22 cellular contexts compared by ENCODE assay signal in genomic region chr15:62570405-62570783, GRCh38.
DNase-seq lines count a peak whose midpoint lies in the region; ATAC-seq and TF ChIP-seq lines count a peak whose summit lies in the region.
"Had no signal": no experiment of that assay in that cellular context is flagged by ENCODE, and none has a peak within 500 bp of the region (broad histone marks: within the 10 kb centered on the region; RNA-seq: fewer than 3 reads in every experiment).

No MANE protein-coding gene starts in this region.

- H3F3A ChIP-seq in smooth muscle cell (ENCODE audit: low read depth) = peaks cover 13% of the 10 kb centered on the region

- H3K4me1 ChIP-seq in colonic mucosa (peaks cover 6% of the 10 kb centered on the region), mesenchymal stem cell (ENCODE audit: control insufficient read depth, insufficient read depth, low read depth, low read length) (peaks cover 17% of the 10 kb centered on the region), smooth muscle cell (ENCODE audit: low read depth) (peaks cover 6% of the 10 kb centered on the region)
- H3K4me1 ChIP-seq in effector memory CD4-positive, alpha-beta T cell (ENCODE audit: control insufficient read depth, insufficient read depth, low read length, poor library complexity, severe bottlenecking) = no peaks in the 10 kb centered on the region

- no peak overlapping the region for H3K27ac Mint-ChIP-seq in Calu3 (ENCODE audit: unreplicated experiment)
- H3K27ac Mint-ChIP-seq: activated CD8-positive, alpha-beta T cell treated with anti-CD3 and anti-CD28 coated beads, Interleukin-2, amount 10 ng/mL, durations not matched to agents 7 days and 5 days; activated naive CD8-positive, alpha-beta T cell treated with anti-CD3 and anti-CD28 coated beads, Interleukin-2, amount 50 U/mL, for 24 hours; progenitor cell of endocrine pancreas; T-cell had no signal

- H3K36me3 ChIP-seq in colonic mucosa = no peaks in the 10 kb centered on the region
- H3K36me3 ChIP-seq in mesenchymal stem cell (ENCODE audit: control insufficient read depth in 1 of 2, insufficient read depth in 2 of 2, low read depth in 1 of 2, low read length in 2 of 2) = peaks cover 0 to 6% of the 10 kb centered on the region in 2 experiments
- H3K36me3 ChIP-seq in smooth muscle cell (ENCODE audit: low read depth) = no peaks in the 10 kb centered on the region
- H3K36me3 ChIP-seq in effector memory CD4-positive, alpha-beta T cell (ENCODE audit: control insufficient read depth, insufficient read depth, low read length) = no peaks in the 10 kb centered on the region

- DNase-seq in Calu3 = no peak
- no peak for DNase-seq in colonic mucosa
- no peak for DNase-seq in mesenchymal stem cell
- no peak for DNase-seq in smooth muscle cell (lab: John Stamatoyannopoulos, UW; ENCODE audit: unreplicated experiment)
- no peak for DNase-seq in kidney tubule cell (ENCODE audit: low spot score)
- no peak for DNase-seq in ACHN
- no peak for DNase-seq in effector memory CD4-positive, alpha-beta T cell
- DNase-seq: activated CD8-positive, alpha-beta T cell treated with anti-CD3 and anti-CD28 coated beads, Interleukin-2, amount 10 ng/mL, durations not matched to agents 7 days and 5 days; activated gamma-delta T cell treated with Interleukin-2 at 50 U/mL for 16 hours; activated naive CD8-positive, alpha-beta T cell treated with anti-CD3 and anti-CD28 coated beads, Interleukin-2, amount 50 U/mL, for 24 hours; activated T-cell treated with anti-CD3 and anti-CD28 coated beads for 4 hours; effector CD8-positive, alpha-beta T cell; erythroblast; foreskin melanocyte; NCI-H446; stimulated activated CD4-positive, alpha-beta T cell treated with anti-CD3 and anti-CD28 coated beads, Interleukin-2, amount 100 ng/mL, for 24 hours; T-cell had no signal

- no peak overlapping the region for H2BK5ac ChIP-seq in mesenchymal stem cell (ENCODE audit: low read depth, low read length, poor library complexity, severe bottlenecking)

- no peak overlapping the region for H3K14ac ChIP-seq in mesenchymal stem cell (ENCODE audit: low read length in 2 of 2)

- no peak overlapping the region for H3K23ac ChIP-seq in mesenchymal stem cell (ENCODE audit: low read length in 2 of 2)

- CTCF ChIA-PET in Calu3 (lab: Charles Lee) = interaction anchor here (1.2 kb wide), 1 partner anchor 21 kb away, joined by 3 read pairs; no protein-coding TSS in a partner anchor

- H3K4ac ChIP-seq in mesenchymal stem cell (ENCODE audit: low read depth in 1 of 2, low read length in 2 of 2) = no peak overlapping the region

- peaks cover 58% of the 10 kb centered on the region for H3K27me3 Mint-ChIP-seq in Calu3 (ENCODE audit: unreplicated experiment)
- H3K27me3 Mint-ChIP-seq: brain had no signal

- H3K4me2 ChIP-seq in mesenchymal stem cell (ENCODE audit: low read length, poor library complexity, severe bottlenecking) = no peak overlapping the region
- H3K4me2 ChIP-seq in smooth muscle cell = peak overlapping the region; percentile 71

- peaks cover 22% of the 10 kb centered on the region for H3K79me1 ChIP-seq in mesenchymal stem cell (replicated peaks; ENCODE audit: low read length, poor library complexity, severe bottlenecking)

- no peak overlapping the region for H2BK15ac ChIP-seq in mesenchymal stem cell (ENCODE audit: low read depth, poor library complexity, severe bottlenecking)

- H3K27me3 ChIP-seq in colonic mucosa (no peaks in the 10 kb centered on the region), mesenchymal stem cell (ENCODE audit: control insufficient read depth in 1 of 2, insufficient read depth in 1 of 2, low read length in 2 of 2) (no peaks in the 10 kb centered on the region), smooth muscle cell (ENCODE audit: low read depth) (no peaks in the 10 kb centered on the region)
- H3K27me3 ChIP-seq in effector memory CD4-positive, alpha-beta T cell (replicated peaks; ENCODE audit: control insufficient read depth, insufficient read depth, low read length, poor library complexity, severe bottlenecking) = no peaks in the 10 kb centered on the region

- H2BK12ac ChIP-seq in mesenchymal stem cell (ENCODE audit: low read length in 2 of 2) = no peak overlapping the region

- intact Hi-C loops in Calu3 (cut with micrococcal nuclease; ENCODE audit: unreplicated experiment) (no loop called here), colonic mucosa (cut with DNase I) (no loop called here)

- in situ Hi-C loops in ACHN (cut with HindIII; ENCODE audit: low pct_ligation_motif_present, low pct_unique_long_range_greater_than_20kb, low sequenced_read_pairs) = no loop called here

- no peak overlapping the region for H4K8ac ChIP-seq in mesenchymal stem cell (ENCODE audit: low read length)

- BruUV-seq in Calu3 (replicated peaks; lab: Mats Ljungman, UMichigan) = no TSS peak

- no peaks in the 10 kb centered on the region for H3K9me3 Mint-ChIP-seq in Calu3 (ENCODE audit: low read depth, unreplicated experiment)
- H3K9me3 Mint-ChIP-seq: activated naive CD8-positive, alpha-beta T cell treated with anti-CD3 and anti-CD28 coated beads, Interleukin-2, amount 50 U/mL, for 24 hours; brain; T-cell had no signal

- H2BK120ac ChIP-seq in mesenchymal stem cell (ENCODE audit: low read depth, low read length) = no peak overlapping the region

- TF ChIP-seq CTCF in Calu3 (IDR thresholded peaks at IDR 0.05; ENCODE audit: unreplicated experiment) (no peak), colonic mucosa (IDR thresholded peaks at IDR 0.05) (no peak), smooth muscle cell (IDR thresholded peaks at IDR 0.05; ENCODE audit: borderline replicate concordance, insufficient read depth, poor library complexity, severe bottlenecking) (no peak)

- peaks cover 59% of the 10 kb centered on the region for H4K20me1 ChIP-seq in smooth muscle cell (ENCODE audit: low read depth)

- H4K91ac ChIP-seq in mesenchymal stem cell (ENCODE audit: low read length) = no peak overlapping the region

- H3K4me1 Mint-ChIP-seq in Calu3 (ENCODE audit: low read depth, unreplicated experiment) = peaks cover 28% of the 10 kb centered on the region
- H3K4me1 Mint-ChIP-seq: activated naive CD8-positive, alpha-beta T cell treated with anti-CD3 and anti-CD28 coated beads, Interleukin-2, amount 50 U/mL, for 24 hours; T-cell had no signal

- no peak overlapping the region for H3K18ac ChIP-seq in mesenchymal stem cell (ENCODE audit: low read depth in 1 of 2, low read length in 2 of 2)

- H3K9me3 ChIP-seq in colonic mucosa (no peaks in the 10 kb centered on the region), mesenchymal stem cell (ENCODE audit: control insufficient read depth, low read length) (no peaks in the 10 kb centered on the region), smooth muscle cell (replicated peaks; ENCODE audit: low read depth) (no peaks in the 10 kb centered on the region)
- no peaks in the 10 kb centered on the region for H3K9me3 ChIP-seq in effector memory CD4-positive, alpha-beta T cell (ENCODE audit: control insufficient read depth, low read length)

- H2AFZ ChIP-seq in mesenchymal stem cell (ENCODE audit: low read depth, low read length) (no peak overlapping the region), smooth muscle cell (ENCODE audit: low read depth) (no peak overlapping the region)

- H3K27ac ChIP-seq in colonic mucosa (peak overlapping the region; percentile 70), mesenchymal stem cell (ENCODE audit: low read length, poor library complexity, severe bottlenecking) (peak overlapping the region; percentile 87), smooth muscle cell (ENCODE audit: low read depth) (no peak overlapping the region)
- no peak overlapping the region for H3K27ac ChIP-seq in effector memory CD4-positive, alpha-beta T cell (ENCODE audit: insufficient read depth, low read length, poor library complexity, severe bottlenecking)

- peak overlapping the region; percentile 15 for H3K4me3 Mint-ChIP-seq in Calu3 (ENCODE audit: low read depth, unreplicated experiment)
- H3K4me3 Mint-ChIP-seq: activated CD8-positive, alpha-beta T cell treated with anti-CD3 and anti-CD28 coated beads, Interleukin-2, amount 10 ng/mL, durations not matched to agents 7 days and 5 days; activated naive CD8-positive, alpha-beta T cell treated with anti-CD3 and anti-CD28 coated beads, Interleukin-2, amount 50 U/mL, for 24 hours; brain; CD14-positive monocyte; T-cell had no signal

- no peaks in the 10 kb centered on the region for H3K79me2 ChIP-seq in smooth muscle cell (ENCODE audit: low read depth)

- ATAC-seq in HG03175 (IDR thresholded peaks at IDR 0.05; ENCODE audit: unreplicated experiment) = no peak
- ATAC-seq: activated CD8-positive, alpha-beta T cell treated with anti-CD3 and anti-CD28 coated beads, Interleukin-2, amount 10 ng/mL, durations not matched to agents 7 days and 5 days; activated naive CD8-positive, alpha-beta T cell treated with anti-CD3 and anti-CD28 coated beads, Interleukin-2, amount 50 U/mL, for 24 hours; HCT116; T-cell had no signal

- H3K36me3 Mint-ChIP-seq in Calu3 (ENCODE audit: insufficient read depth, unreplicated experiment) = no peaks in the 10 kb centered on the region
- H3K36me3 Mint-ChIP-seq: brain, CD14-positive monocyte, T-cell had no signal

- peak overlapping the region; percentile 61 for H2AK5ac ChIP-seq in mesenchymal stem cell (ENCODE audit: low read length, severe bottlenecking)

- no peak overlapping the region for H3K4me3 ChIP-seq in colonic mucosa
- H3K4me3 ChIP-seq in mesenchymal stem cell (ENCODE audit: insufficient read depth in 1 of 2, low read depth in 1 of 2, low read length in 2 of 2) = peak overlapping the region in 1 of 2 experiments; percentile 4
- H3K4me3 ChIP-seq in smooth muscle cell = no peak overlapping the region
- H3K4me3 ChIP-seq in effector memory CD4-positive, alpha-beta T cell (ENCODE audit: insufficient read depth, low read depth, low read length, poor library complexity, severe bottlenecking) = no peak overlapping the region

- 94% methylated on average over 3 of the region's 4 CpGs for WGBS in mesenchymal stem cell
- 97% methylated on average over 4 of the region's 4 CpGs for WGBS in smooth muscle cell (ENCODE audit: low lambda C conversion rate)

- H3K9ac ChIP-seq in colonic mucosa (ENCODE audit: low read depth in 2 of 2, low read length in 2 of 2) (peak overlapping the region in 1 of 2 donors; percentile 42), mesenchymal stem cell (ENCODE audit: low read length) (no peak overlapping the region), smooth muscle cell (ENCODE audit: low read depth) (no peak overlapping the region)

Comparison
In these comparisons a context has a peak if more than half of its experiments do, and no peak if none do; other contexts are left out.
1. H3K27ac ChIP-seq: peak in colonic mucosa (single experiment) and mesenchymal stem cell (single experiment); none in smooth muscle cell (single experiment) and effector memory CD4-positive, alpha-beta T cell (single experiment).